1 cellular context compared by ENCODE assay signal in genomic region chr4:55947912-55948725, GRCh38.
TF ChIP-seq lines count a peak whose summit lies in the region.

No MANE protein-coding gene starts in this region.

TF ChIP-seq in HepG2, 621 proteins besides CTCF, POLR2A, EP300 and RAD21 (continued from another document):
- TF ChIP-seq ZZZ3 (CRISPR knock-in tag; IDR thresholded peaks at IDR 0.05; ENCODE audit: borderline replicate concordance), result 0 out of 2 replicates have a peak, but pooled peaks have one; percentile 9
- no peak for TF ChIP-seq MTA3 (CRISPR knock-in tag; IDR thresholded peaks at IDR 0.05)
- no peak for TF ChIP-seq YEATS4 (CRISPR knock-in tag; IDR thresholded peaks at IDR 0.05; ENCODE audit: borderline replicate concordance)
- TF ChIP-seq TRIM24 (CRISPR knock-in tag; IDR thresholded peaks at IDR 0.05), result no peak
- no peak for TF ChIP-seq THAP8 (CRISPR knock-in tag; IDR thresholded peaks at IDR 0.05; ENCODE audit: borderline replicate concordance)
- TF ChIP-seq IRF2 (CRISPR knock-in tag; IDR thresholded peaks at IDR 0.05), result no peak
- no peak for TF ChIP-seq PATZ1 (CRISPR knock-in tag; IDR thresholded peaks at IDR 0.05)
TF ChIP-seq in HepG2: peak in this region for 2.
